Comparison of ENCODE assay signal across 18 cellular contexts in genomic region chr7:23168111-23168885, GRCh38. TPM values are rescaled to one million over a fixed set of nuclear protein-coding genes. Genes with fewer than 3 reads are reported as not detected.
DNase-seq lines count a peak whose midpoint lies in the region; ATAC-seq and TF ChIP-seq lines count a peak whose summit lies in the region.
"Had no signal": no experiment of that assay in that cellular context is flagged by ENCODE, and none has a peak within 500 bp of the region (broad histone marks: within the 10 kb centered on the region; RNA-seq: fewer than 3 reads in every experiment).

No MANE protein-coding gene starts in this region.

- H3K4me1 Mint-ChIP-seq in activated CD4-positive, alpha-beta T cell treated with anti-CD3 and anti-CD28 coated beads, Interleukin-2, amount 10 ng/mL, durations not matched to agents 24 days and 14 days: no peaks in the 10 kb centered on the region
- no peaks in the 10 kb centered on the region for H3K4me1 Mint-ChIP-seq in activated naive CD4-positive, alpha-beta T cell treated with anti-CD3 and anti-CD28 coated beads, Interleukin-2, amount 10 ng/mL, durations not matched to agents 7 days and 5 days
- H3K4me1 Mint-ChIP-seq in activated CD4-positive, alpha-beta memory T cell treated with anti-CD3 and anti-CD28 coated beads, Interleukin-2, amount 10 ng/mL, durations not matched to agents 7 days and 5 days: no peaks in the 10 kb centered on the region
- H3K4me1 Mint-ChIP-seq: H9 had no signal

- no peaks in the 10 kb centered on the region for H3K27me3 ChIP-seq in heart right ventricle

- ATAC-seq in heart right ventricle: peak in 7 of 8 donors; percentile 67 to 90 (median 81)
- ATAC-seq: A549, GM12878, HepG2 had no signal

- no peaks in the 10 kb centered on the region for H3K9me3 Mint-ChIP-seq in activated CD4-positive, alpha-beta T cell treated with anti-CD3 and anti-CD28 coated beads, Interleukin-2, amount 10 ng/mL, durations not matched to agents 24 days and 14 days
- H3K9me3 Mint-ChIP-seq in activated naive CD4-positive, alpha-beta T cell treated with anti-CD3 and anti-CD28 coated beads, Interleukin-2, amount 10 ng/mL, durations not matched to agents 7 days and 5 days: no peaks in the 10 kb centered on the region
- no peaks in the 10 kb centered on the region for H3K9me3 Mint-ChIP-seq in activated CD4-positive, alpha-beta memory T cell treated with anti-CD3 and anti-CD28 coated beads, Interleukin-2, amount 10 ng/mL, durations not matched to agents 7 days and 5 days
- H3K9me3 Mint-ChIP-seq: CD4-positive, alpha-beta T cell; H9 had no signal

- DNase-seq in activated CD4-positive, alpha-beta T cell treated with anti-CD3 and anti-CD28 coated beads, Interleukin-2, amount 10 ng/mL, durations not matched to agents 24 days and 14 days: peak; percentile 34
- DNase-seq in activated CD4-positive, alpha-beta T cell treated with anti-CD3 and anti-CD28 coated beads, Interleukin-2, amount 50 U/mL, for 4 hours: no peak
- DNase-seq in dermis blood vessel endothelial cell: peak; percentile 70
- DNase-seq in heart right ventricle: no peak
- DNase-seq in left kidney (ENCODE audit: low read depth, low spot score): peak; percentile 9
- DNase-seq in activated naive CD4-positive, alpha-beta T cell treated with anti-CD3 and anti-CD28 coated beads, Interleukin-2, amount 10 ng/mL, durations not matched to agents 7 days and 5 days: no peak
- no peak for DNase-seq in activated CD4-positive, alpha-beta memory T cell treated with anti-CD3 and anti-CD28 coated beads, Interleukin-2, amount 10 ng/mL, durations not matched to agents 7 days and 5 days
- no peak for DNase-seq in putamen (ENCODE audit: low spot score)
- DNase-seq: AML-193; CD4-positive, alpha-beta T cell; DMS79 treated with DMSO at 0.1 percent for 48 hours; GOT3; H9 had no signal

- peaks cover 0 to 18% (median 0%) of the 10 kb centered on the region in 9 donors for H3K4me1 ChIP-seq in heart right ventricle
- H3K4me1 ChIP-seq: A549 had no signal

- H3K27ac ChIP-seq in heart right ventricle: peak overlapping the region in 8 of 10 donors; percentile 31 to 75 (median 66)
- H3K27ac ChIP-seq: 22Rv1, A549, C4-2B had no signal

- no peaks in the 10 kb centered on the region for H3K27me3 Mint-ChIP-seq in activated CD4-positive, alpha-beta T cell treated with anti-CD3 and anti-CD28 coated beads, Interleukin-2, amount 10 ng/mL, durations not matched to agents 24 days and 14 days
- no peaks in the 10 kb centered on the region for H3K27me3 Mint-ChIP-seq in activated naive CD4-positive, alpha-beta T cell treated with anti-CD3 and anti-CD28 coated beads, Interleukin-2, amount 10 ng/mL, durations not matched to agents 7 days and 5 days
- no peaks in the 10 kb centered on the region for H3K27me3 Mint-ChIP-seq in activated CD4-positive, alpha-beta memory T cell treated with anti-CD3 and anti-CD28 coated beads, Interleukin-2, amount 10 ng/mL, durations not matched to agents 7 days and 5 days
- H3K27me3 Mint-ChIP-seq: CD4-positive, alpha-beta T cell had no signal

- H3K9me3 ChIP-seq in heart right ventricle: no peaks in the 10 kb centered on the region
- H3K9me3 ChIP-seq: A549 had no signal

- H3K36me3 Mint-ChIP-seq in activated CD4-positive, alpha-beta T cell treated with anti-CD3 and anti-CD28 coated beads, Interleukin-2, amount 10 ng/mL, durations not matched to agents 24 days and 14 days (ENCODE audit: low read depth): no peaks in the 10 kb centered on the region
- H3K36me3 Mint-ChIP-seq in activated naive CD4-positive, alpha-beta T cell treated with anti-CD3 and anti-CD28 coated beads, Interleukin-2, amount 10 ng/mL, durations not matched to agents 7 days and 5 days: no peaks in the 10 kb centered on the region
- H3K36me3 Mint-ChIP-seq in activated CD4-positive, alpha-beta memory T cell treated with anti-CD3 and anti-CD28 coated beads, Interleukin-2, amount 10 ng/mL, durations not matched to agents 7 days and 5 days (ENCODE audit: low read depth): no peaks in the 10 kb centered on the region

- no peak overlapping the region for H3K27ac Mint-ChIP-seq in activated CD4-positive, alpha-beta T cell treated with anti-CD3 and anti-CD28 coated beads, Interleukin-2, amount 10 ng/mL, durations not matched to agents 24 days and 14 days
- no peak overlapping the region for H3K27ac Mint-ChIP-seq in activated naive CD4-positive, alpha-beta T cell treated with anti-CD3 and anti-CD28 coated beads, Interleukin-2, amount 10 ng/mL, durations not matched to agents 7 days and 5 days
- no peak overlapping the region for H3K27ac Mint-ChIP-seq in activated CD4-positive, alpha-beta memory T cell treated with anti-CD3 and anti-CD28 coated beads, Interleukin-2, amount 10 ng/mL, durations not matched to agents 7 days and 5 days
- H3K27ac Mint-ChIP-seq: CD4-positive, alpha-beta T cell; H9 had no signal

- no peak overlapping the region for H3K4me3 Mint-ChIP-seq in activated CD4-positive, alpha-beta T cell treated with anti-CD3 and anti-CD28 coated beads, Interleukin-2, amount 10 ng/mL, durations not matched to agents 24 days and 14 days
- H3K4me3 Mint-ChIP-seq in activated naive CD4-positive, alpha-beta T cell treated with anti-CD3 and anti-CD28 coated beads, Interleukin-2, amount 10 ng/mL, durations not matched to agents 7 days and 5 days: no peak overlapping the region
- H3K4me3 Mint-ChIP-seq in activated CD4-positive, alpha-beta memory T cell treated with anti-CD3 and anti-CD28 coated beads, Interleukin-2, amount 10 ng/mL, durations not matched to agents 7 days and 5 days: no peak overlapping the region
- H3K4me3 Mint-ChIP-seq: CD4-positive, alpha-beta T cell; H9 had no signal

- POLR2A ChIA-PET in activated CD4-positive, alpha-beta memory T cell treated with anti-CD3 and anti-CD28 coated beads, Interleukin-2, amount 10 ng/mL, durations not matched to agents 7 days and 5 days (lab: Charles Lee): no interaction called here

- WGBS in heart right ventricle, 2 donors: 55 to 73% methylated on average over 8 of the region's 8 CpGs

- intact Hi-C loops in activated CD4-positive, alpha-beta T cell treated with anti-CD3 and anti-CD28 coated beads, Interleukin-2, amount 10 ng/mL, durations not matched to agents 24 days and 14 days (cut with micrococcal nuclease): no loop called here
- intact Hi-C loops in heart right ventricle (cut with DNase I): loop anchor here in 2 of 10 donors (5.0 kb wide), 2 partner anchors 36 to 46 kb away; no protein-coding TSS in a partner anchor

- H3K4me3 ChIP-seq in heart right ventricle: no peak overlapping the region
- H3K4me3 ChIP-seq: A549, GM12878 had no signal

- peaks cover 0 to 85% (median 13%) of the 10 kb centered on the region in 9 donors for H3K36me3 ChIP-seq in heart right ventricle

- CTCF ChIA-PET in activated naive CD4-positive, alpha-beta T cell treated with anti-CD3 and anti-CD28 coated beads, Interleukin-2, amount 10 ng/mL, durations not matched to agents 7 days and 5 days (lab: Charles Lee): no interaction called here
- CTCF ChIA-PET in activated CD4-positive, alpha-beta memory T cell treated with anti-CD3 and anti-CD28 coated beads, Interleukin-2, amount 10 ng/mL, durations not matched to agents 7 days and 5 days (lab: Charles Lee): interaction anchor here (1.1 kb wide), 1 partner anchor 16 kb away, joined by 3 read pairs; no protein-coding TSS in a partner anchor

- no peak for TF ChIP-seq CTCF in heart right ventricle (IDR thresholded peaks at IDR 0.05)

RNA-seq across cellular contexts. Expression of gene NUP42, which starts 13.6 kb away (rescaled TPM):
- total RNA-seq in activated CD4-positive, alpha-beta T cell treated with anti-CD3 and anti-CD28 coated beads, Interleukin-2, amount 10 ng/mL, durations not matched to agents 24 days and 14 days: 51.9 and 60.9 TPM in 2 replicates
- 26.2 and 31.5 TPM in 2 replicates for total RNA-seq in dermis blood vessel endothelial cell
- 10 to 100 TPM; 14.7 to 25.1 (median 19.7) TPM for total RNA-seq in heart right ventricle
- polyA plus RNA-seq in heart right ventricle: 10 to 100 TPM; 21.8 to 26.1 TPM
- 10 to 100 TPM; 33.0 to 33.8 TPM for total RNA-seq in activated CD4-positive, alpha-beta memory T cell treated with anti-CD3 and anti-CD28 coated beads, Interleukin-2, amount 10 ng/mL, durations not matched to agents 7 days and 5 days

Comparison
In these comparisons a context has a peak if more than half of its experiments do, and no peak if none do; other contexts are left out.
1. DNase-seq: peak in activated CD4-positive, alpha-beta T cell treated with anti-CD3 and anti-CD28 coated beads, Interleukin-2, amount 10 ng/mL, durations not matched to agents 24 days and 14 days (single experiment), dermis blood vessel endothelial cell (single experiment) and left kidney (single experiment); none in activated CD4-positive, alpha-beta T cell treated with anti-CD3 and anti-CD28 coated beads, Interleukin-2, amount 50 U/mL, for 4 hours (0 of 2), heart right ventricle (0 of 2), activated naive CD4-positive, alpha-beta T cell treated with anti-CD3 and anti-CD28 coated beads, Interleukin-2, amount 10 ng/mL, durations not matched to agents 7 days and 5 days (single experiment), activated CD4-positive, alpha-beta memory T cell treated with anti-CD3 and anti-CD28 coated beads, Interleukin-2, amount 10 ng/mL, durations not matched to agents 7 days and 5 days (single experiment) and putamen (single experiment).